28 cellular contexts compared by ENCODE assay signal in the genomic region with DNA sequence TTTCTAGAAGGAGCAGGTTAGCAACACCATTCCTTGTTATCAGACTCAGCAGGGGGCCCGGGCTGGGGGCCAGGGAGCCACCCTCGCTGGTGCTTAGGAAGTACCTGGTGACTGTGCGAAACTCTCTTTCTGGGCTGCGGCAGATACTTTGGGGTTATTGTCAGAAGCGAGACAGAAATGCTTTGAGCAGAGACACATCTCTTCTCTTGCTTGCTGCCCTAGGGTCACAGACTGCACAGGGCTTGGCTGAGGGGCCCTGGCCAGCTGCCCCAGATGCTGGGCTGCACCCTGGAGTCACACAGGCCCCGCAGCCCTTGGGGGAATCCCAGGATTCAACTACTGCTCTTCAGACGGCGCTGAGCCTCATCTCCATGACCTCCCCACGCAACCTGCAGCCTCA.
"Had no signal": no experiment of that assay in that cellular context is flagged by ENCODE, and none has a peak within 500 bp of the region (broad histone marks: within the 10 kb centered on the region; RNA-seq: fewer than 3 reads in every experiment).

No MANE protein-coding gene starts in this region.

- FAIRE-seq: astrocyte, endometrium, endothelial cell of umbilical vein, frontal cortex, TTC549 had no signal

- ATAC-seq: activated T-cell treated with anti-CD3 and anti-CD28 coated beads, Interleukin-2, amount 50 U/mL, for 4 hours; activated T-helper 17 cell treated with anti-CD3 and anti-CD28 coated beads, Interleukin-2, amount 50 U/mL, for 72 hours; WTC11 had no signal

- H3K36me3 Mint-ChIP-seq: activated naive CD8-positive, alpha-beta T cell; WTC11 had no signal

- H3K36me3 ChIP-seq: brain microvascular endothelial cell had no signal

- DNase-seq: activated CD4-positive, alpha-beta memory T cell treated with anti-CD3 and anti-CD28 coated beads, Interleukin-2, amount 10 ng/mL, durations not matched to agents 7 days and 5 days; activated CD4-positive, alpha-beta T cell treated with anti-CD3 and anti-CD28 coated beads for 1 hour; activated CD4-positive, alpha-beta T cell treated with anti-CD3 and anti-CD28 coated beads for 4 hours; activated CD4-positive, alpha-beta T cell treated with anti-CD3 and anti-CD28 coated beads, Interleukin-2, amount 10 ng/mL, durations not matched to agents 7 days and 5 days; activated CD4-positive, alpha-beta T cell treated with anti-CD3 and anti-CD28 coated beads, Interleukin-2, amount 50 U/mL, for 4 hours; activated CD8-positive, alpha-beta memory T cell treated with anti-CD3 and anti-CD28 coated beads, Interleukin-2, amount 50 U/mL, for 4 hours; activated effector memory CD4-positive, alpha-beta T cell treated with Interleukin-2 at 50 U/mL for 16 hours; activated gamma-delta T cell treated with Interleukin-2 at 50 U/mL for 16 hours; activated naive CD4-positive, alpha-beta T cell treated with anti-CD3 and anti-CD28 coated beads, Interleukin-2, amount 50 U/mL, for 16 hours; activated naive CD4-positive, alpha-beta T cell treated with Interleukin-2 at 50 U/mL for 16 hours; activated T-cell treated with anti-CD3 and anti-CD28 coated beads, Interleukin-2, amount 50 U/mL, for 4 hours; amniotic stem cell; anterior cingulate cortex; brain microvascular endothelial cell; effector CD8-positive, alpha-beta T cell; foreskin fibroblast; T-helper 2 cell had no signal

- H3K9me3 Mint-ChIP-seq: activated CD4-positive, alpha-beta memory T cell treated with anti-CD3 and anti-CD28 coated beads, Interleukin-2, amount 10 ng/mL, durations not matched to agents 7 days and 5 days; activated CD4-positive, alpha-beta T cell treated with anti-CD3 and anti-CD28 coated beads, Interleukin-2, amount 10 ng/mL, durations not matched to agents 7 days and 5 days; activated T-cell treated with anti-CD3 and anti-CD28 coated beads, Interleukin-2, amount 50 U/mL, for 4 hours; activated T-helper 17 cell treated with anti-CD3 and anti-CD28 coated beads, Interleukin-2, amount 50 U/mL, for 72 hours; central memory CD8-positive, alpha-beta T cell had no signal

- H3K4me1 Mint-ChIP-seq: activated CD4-positive, alpha-beta memory T cell treated with anti-CD3 and anti-CD28 coated beads, Interleukin-2, amount 10 ng/mL, durations not matched to agents 7 days and 5 days; activated CD4-positive, alpha-beta T cell treated with anti-CD3 and anti-CD28 coated beads, Interleukin-2, amount 10 ng/mL, durations not matched to agents 7 days and 5 days; activated T-helper 17 cell treated with anti-CD3 and anti-CD28 coated beads, Interleukin-2, amount 50 U/mL, for 72 hours; central memory CD8-positive, alpha-beta T cell had no signal

- H3K4me3 Mint-ChIP-seq: activated CD4-positive, alpha-beta memory T cell treated with anti-CD3 and anti-CD28 coated beads, Interleukin-2, amount 10 ng/mL, durations not matched to agents 7 days and 5 days; activated CD4-positive, alpha-beta T cell treated with anti-CD3 and anti-CD28 coated beads, Interleukin-2, amount 10 ng/mL, durations not matched to agents 7 days and 5 days; activated naive CD8-positive, alpha-beta T cell; activated T-cell treated with anti-CD3 and anti-CD28 coated beads, Interleukin-2, amount 50 U/mL, for 4 hours; activated T-helper 17 cell treated with anti-CD3 and anti-CD28 coated beads, Interleukin-2, amount 50 U/mL, for 72 hours; central memory CD8-positive, alpha-beta T cell; WTC11 had no signal

- H3K27me3 ChIP-seq: brain microvascular endothelial cell had no signal

- H3K27me3 Mint-ChIP-seq: activated CD4-positive, alpha-beta memory T cell treated with anti-CD3 and anti-CD28 coated beads, Interleukin-2, amount 10 ng/mL, durations not matched to agents 7 days and 5 days; activated CD4-positive, alpha-beta T cell treated with anti-CD3 and anti-CD28 coated beads, Interleukin-2, amount 10 ng/mL, durations not matched to agents 7 days and 5 days; activated naive CD8-positive, alpha-beta T cell; activated T-helper 17 cell treated with anti-CD3 and anti-CD28 coated beads, Interleukin-2, amount 50 U/mL, for 72 hours had no signal

- H3K27ac Mint-ChIP-seq: activated CD4-positive, alpha-beta memory T cell treated with anti-CD3 and anti-CD28 coated beads, Interleukin-2, amount 10 ng/mL, durations not matched to agents 7 days and 5 days; activated CD4-positive, alpha-beta T cell treated with anti-CD3 and anti-CD28 coated beads, Interleukin-2, amount 10 ng/mL, durations not matched to agents 7 days and 5 days; activated naive CD8-positive, alpha-beta T cell; activated T-helper 17 cell treated with anti-CD3 and anti-CD28 coated beads, Interleukin-2, amount 50 U/mL, for 72 hours; WTC11 had no signal

- H3K27ac ChIP-seq: brain microvascular endothelial cell, epithelial cell of prostate, VCaP had no signal
